ENCODE assay signal across 9 cellular contexts in the genomic region with DNA sequence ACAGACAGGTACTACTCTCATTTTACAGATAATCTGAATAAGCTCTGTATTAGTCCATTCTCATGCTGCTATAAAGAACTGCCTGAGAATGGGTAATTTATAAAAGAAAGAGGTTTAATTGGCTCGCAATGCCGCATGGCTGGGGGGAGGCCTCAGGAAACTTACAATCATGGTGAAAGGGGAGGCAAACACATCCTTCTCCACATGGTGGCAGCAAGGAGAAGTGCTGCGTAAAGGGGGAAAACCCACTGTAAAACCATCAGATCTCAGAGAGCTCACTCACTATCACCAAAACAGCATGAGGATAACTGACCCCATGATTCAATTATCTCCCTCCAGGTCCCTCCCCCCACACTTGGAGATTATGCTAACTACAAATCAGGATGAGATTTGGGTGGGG.
DNase-seq lines count a peak whose midpoint lies in the region; ATAC-seq, FAIRE-seq and TF ChIP-seq lines count a peak whose summit lies in the region.
"Had no signal": no experiment of that assay in that cellular context is flagged by ENCODE, and none has a peak within 500 bp of the region (broad histone marks: within the 10 kb centered on the region; RNA-seq: fewer than 3 reads in every experiment).

No MANE protein-coding gene starts in this region.

- no peak overlapping the region for H3K4me2 ChIP-seq in HepG2 (ENCODE audit: low read depth, low read length)
- H3K4me2 ChIP-seq in K562 (ENCODE audit: insufficient read depth, low read length), result no peak overlapping the region
- no peak overlapping the region for H3K4me2 ChIP-seq in neuronal stem cell (ENCODE audit: insufficient read depth, low read length, poor library complexity, severe bottlenecking)

- H3K4me1 ChIP-seq in HepG2 (ENCODE audit: insufficient read depth, low read length) (no peaks in the 10 kb centered on the region), right lobe of liver (no peaks in the 10 kb centered on the region), K562 (replicated peaks in 1 of 2; ENCODE audit: control insufficient read depth in 2 of 2, insufficient read depth in 2 of 2, low read length in 2 of 2) (no peaks in the 10 kb centered on the region), neuronal stem cell (ENCODE audit: control insufficient read depth in 2 of 2, insufficient read depth in 1 of 2, low read depth in 1 of 2, low read length in 2 of 2) (no peaks in the 10 kb centered on the region)

- H2BK12ac ChIP-seq in neuronal stem cell (ENCODE audit: low read length), result no peak overlapping the region

- no peak overlapping the region for H2BK120ac ChIP-seq in neuronal stem cell (ENCODE audit: low read depth, low read length)

- H3K79me1 ChIP-seq in neuronal stem cell (ENCODE audit: low read depth, low read length), result no peaks in the 10 kb centered on the region

- CTCF ChIA-PET in HepG2 (lab: Yijun Ruan, JAX; ENCODE audit: low intra/inter-chr PET ratio, low total read pairs), result interaction anchor here (1.4 kb wide), 1 partner anchor 492 kb away, joined by 3 read pairs; no protein-coding TSS in a partner anchor
- CTCF ChIA-PET in K562 (lab: Yijun Ruan, JAX; ENCODE audit: low intra/inter-chr PET ratio), result no interaction called here

- no peak overlapping the region for H3K18ac ChIP-seq in neuronal stem cell (ENCODE audit: low read length)

- TF ChIP-seq EP300 in HepG2 (IDR thresholded peaks at IDR 0.05; ENCODE audit: low read depth in 2 of 2, low read length in 2 of 2) (no peak), HepG2 (CRISPR knock-in tag; IDR thresholded peaks at IDR 0.05; ENCODE audit: borderline replicate concordance) (no peak), K562 (IDR thresholded peaks at IDR 0.05; ENCODE audit: low read length) (no peak)

- no peak overlapping the region for H3K23ac ChIP-seq in neuronal stem cell (ENCODE audit: low read depth, low read length, poor library complexity)

- BruUV-seq in HepG2 (replicated peaks; lab: Mats Ljungman, UMichigan) (no TSS peak), K562 (replicated peaks; lab: Mats Ljungman, UMichigan) (no TSS peak)

- no peak overlapping the region for H4K8ac ChIP-seq in neuronal stem cell (ENCODE audit: low read depth, low read length)

- H3K4ac ChIP-seq in neuronal stem cell (ENCODE audit: low read length), result no peak overlapping the region

- H3K36me3 ChIP-seq in HepG2 (replicated peaks in 1 of 2; ENCODE audit: control insufficient read depth in 1 of 2, insufficient read depth in 2 of 2, low read length in 2 of 2), result no peaks in the 10 kb centered on the region
- H3K36me3 ChIP-seq in right lobe of liver, result no peaks in the 10 kb centered on the region
- no peaks in the 10 kb centered on the region for H3K36me3 ChIP-seq in K562 (ENCODE audit: control insufficient read depth, insufficient read depth, low read length)
- no peaks in the 10 kb centered on the region for H3K36me3 ChIP-seq in neuronal stem cell (replicated peaks in 1 of 2; ENCODE audit: control insufficient read depth in 2 of 2, insufficient read depth in 2 of 2, low read length in 2 of 2)

- intact Hi-C loops in HepG2 (cut with micrococcal nuclease; ENCODE audit: unreplicated experiment) (loop anchor here (1.0 kb wide), 2 partner anchors 335 to 492 kb away; no protein-coding TSS in a partner anchor), right lobe of liver (cut with DNase I) (no loop called here), K562 (cut with micrococcal nuclease) (loop anchor here (10.0 kb wide), 1 partner anchor 332 kb away; no protein-coding TSS in a partner anchor)

- H3K79me2 ChIP-seq in HepG2 (ENCODE audit: insufficient read depth, low read length) (no peaks in the 10 kb centered on the region), K562 (ENCODE audit: control insufficient read depth, insufficient read depth, low read length) (no peaks in the 10 kb centered on the region)

- TF ChIP-seq POLR2A in HepG2 (IDR thresholded peaks at IDR 0.05; ENCODE audit: insufficient read depth in 1 of 2, low read depth in 2 of 2, low read length in 2 of 2) (no peak), right lobe of liver (IDR thresholded peaks at IDR 0.05) (no peak), K562 (conservative IDR thresholded peaks at IDR 0.05) (no peak)

- ATAC-seq in HepG2 (peak; percentile 56; the same call in 2 of the 3 replicates), right lobe of liver (no peak), HG03159 (IDR thresholded peaks at IDR 0.05; ENCODE audit: unreplicated experiment) (peak; percentile 75), K562 (no peak)

- H3K27ac ChIP-seq in HepG2 (ENCODE audit: extremely low read length, insufficient read depth, low read length), result no peak overlapping the region
- H3K27ac ChIP-seq in right lobe of liver, result no peak overlapping the region
- no peak overlapping the region for H3K27ac ChIP-seq in K562 (ENCODE audit: extremely low read depth, low read depth, low read length)
- H3K27ac ChIP-seq in neuronal stem cell (replicated peaks; ENCODE audit: low read length), result no peak overlapping the region

- H4K91ac ChIP-seq in neuronal stem cell (ENCODE audit: low read depth, low read length, poor library complexity), result no peak overlapping the region

- DNase-seq in HepG2 (ENCODE audit: low spot score), result peak; percentile 9
- DNase-seq in right lobe of liver, result no peak
- peak in 1 of 4 experiments; percentile 11 for DNase-seq in K562 (ENCODE audit: extremely low read depth in 1 of 4, low spot score in 3 of 4)
- DNase-seq in neuronal stem cell (ENCODE audit: low spot score), result no peak
- no peak for DNase-seq in globus pallidus (ENCODE audit: low spot score)
- DNase-seq in NCI-H2029 (lab: John Stamatoyannopoulos, UW), result no peak
- no peak for DNase-seq in amniotic stem cell (lab: John Stamatoyannopoulos, UW)

- no peaks in the 10 kb centered on the region for H4K20me1 ChIP-seq in HepG2 (ENCODE audit: insufficient read depth, low read length)
- no peaks in the 10 kb centered on the region for H4K20me1 ChIP-seq in K562 (replicated peaks; ENCODE audit: control insufficient read depth, insufficient read depth, low read length)

- no peak overlapping the region for H2AK5ac ChIP-seq in neuronal stem cell (ENCODE audit: low read depth, low read length)

- no peak overlapping the region for H2BK5ac ChIP-seq in neuronal stem cell (ENCODE audit: low read length)

- 39% methylated on average over 3 of the region's 3 CpGs for WGBS in HepG2 (ENCODE audit: low lambda C conversion rate)
- WGBS in right lobe of liver (ENCODE audit: insufficient coverage, low coverage, low lambda C conversion rate, missing lambda C conversion rate), result 35% methylated on average over 3 of the region's 3 CpGs
- WGBS in K562 (ENCODE audit: insufficient coverage, low coverage, missing lambda C conversion rate), result 0% methylated on average over 2 of the region's 3 CpGs
- WGBS in neuronal stem cell (ENCODE audit: extremely low coverage in 2 of 2, insufficient read length in 2 of 2, insufficient replicate concordance in 1 of 2), 2 donors, result no CpG with 5 or more reads among the region's 3 CpGs

- H3K9me1 ChIP-seq in K562 (ENCODE audit: control insufficient read depth, insufficient read depth, low read length), result no peaks in the 10 kb centered on the region

- FAIRE-seq in HepG2 (lab: Jason Lieb, UNC) (peak; percentile 51), K562 (lab: Jason Lieb, UNC) (no peak)

- TF ChIP-seq RAD21 in HepG2 (CRISPR knock-in tag; IDR thresholded peaks at IDR 0.05) (no peak), K562 (CRISPR knock-in tag; conservative IDR thresholded peaks at IDR 0.05 in 1 of 2, IDR thresholded peaks at IDR 0.05 in 1 of 2) (no peak)

- POLR2A ChIA-PET in HepG2 (lab: Yijun Ruan, JAX), result no interaction called here
- POLR2A ChIA-PET in K562 (lab: Yijun Ruan, JAX), result no interaction called here

- H3K27me3 ChIP-seq in HepG2 (ENCODE audit: control insufficient read depth in 1 of 2, insufficient read depth in 2 of 2, low read length in 2 of 2), result no peaks in the 10 kb centered on the region
- H3K27me3 ChIP-seq in right lobe of liver, result no peaks in the 10 kb centered on the region
- no peaks in the 10 kb centered on the region for H3K27me3 ChIP-seq in K562 (ENCODE audit: control insufficient read depth in 2 of 2, insufficient read depth in 2 of 2, low read length in 2 of 2)
- H3K27me3 ChIP-seq in neuronal stem cell (ENCODE audit: control insufficient read depth in 3 of 3, insufficient read depth in 3 of 3, low read depth in 1 of 3, low read length in 3 of 3), result no peaks in the 10 kb centered on the region

- H2BK15ac ChIP-seq in neuronal stem cell (ENCODE audit: low read length), result no peak overlapping the region

- no peak overlapping the region for H2AFZ ChIP-seq in HepG2 (ENCODE audit: low read length)
- no peak overlapping the region for H2AFZ ChIP-seq in K562 (ENCODE audit: low read depth, low read length)
- H2AFZ ChIP-seq in neuronal stem cell (ENCODE audit: low read length), result no peak overlapping the region

- no peak overlapping the region for H3K14ac ChIP-seq in neuronal stem cell (ENCODE audit: low read length)

- H3K4me3 ChIP-seq in HepG2 (replicated peaks in 1 of 3; ENCODE audit: insufficient read depth in 1 of 3, low read depth in 2 of 3, low read length in 3 of 3), result no peak overlapping the region
- no peak overlapping the region for H3K4me3 ChIP-seq in right lobe of liver
- no peak overlapping the region for H3K4me3 ChIP-seq in K562
- no peak overlapping the region for H3K4me3 ChIP-seq in neuronal stem cell (ENCODE audit: low read length in 2 of 2)
- H3K4me3 ChIP-seq: lung had no signal

- peak; percentile 45 for TF ChIP-seq CTCF in HepG2 (CRISPR knock-in tag; IDR thresholded peaks at IDR 0.05)
- peak in 2 of 4 donors; percentile 16 to 21 for TF ChIP-seq CTCF in right lobe of liver (IDR thresholded peaks at IDR 0.05)
- TF ChIP-seq CTCF in K562 (IDR thresholded peaks at IDR 0.05 in 2 of 3, conservative IDR thresholded peaks at IDR 0.05 in 1 of 3; ENCODE audit: insufficient read depth in 2 of 3, low read depth in 1 of 3, low read length in 3 of 3), result peak; percentile 12 to 27 (median 15); a peak in 1 of 6 replicates

- in situ Hi-C loops in HepG2 (cut with HindIII; ENCODE audit: extremely low pct_ligation_motif_present, low pct_unique_long_range_greater_than_20kb) (no loop called here), K562 (cut with MboI) (no loop called here)

- H3K9me3 ChIP-seq in HepG2 (ENCODE audit: low read length) (no peaks in the 10 kb centered on the region), right lobe of liver (no peaks in the 10 kb centered on the region), K562 (replicated peaks; ENCODE audit: control insufficient read depth, insufficient read depth, low read depth, low read length) (no peaks in the 10 kb centered on the region), neuronal stem cell (replicated peaks in 1 of 2; ENCODE audit: control insufficient read depth in 2 of 2, insufficient read depth in 1 of 2, low read depth in 1 of 2, low read length in 2 of 2) (no peaks in the 10 kb centered on the region)

- H3K9ac ChIP-seq in HepG2 (ENCODE audit: insufficient read depth, low read depth, low read length) (no peak overlapping the region), K562 (ENCODE audit: insufficient read depth in 1 of 2, low read depth in 2 of 2, low read length in 2 of 2) (no peak overlapping the region), neuronal stem cell (ENCODE audit: low read depth, low read length, poor library complexity) (no peak overlapping the region)

TF ChIP-seq in HepG2, 621 proteins besides CTCF, POLR2A, EP300 and RAD21 (continues in another document):
- TF ChIP-seq RFXANK (CRISPR knock-in tag; IDR thresholded peaks at IDR 0.05), result no peak
- no peak for TF ChIP-seq SMAD3 (CRISPR knock-in tag; IDR thresholded peaks at IDR 0.05)

TF ChIP-seq in K562, 482 proteins besides CTCF, POLR2A, EP300 and RAD21 (continues in another document):
- TF ChIP-seq TEAD1 (CRISPR knock-in tag; IDR thresholded peaks at IDR 0.05), result no peak

Comparison
In these comparisons a context has a peak if more than half of its experiments do, and no peak if none do; other contexts are left out.
1. ATAC-seq: peak in HepG2 (single experiment) and HG03159 (single experiment); none in right lobe of liver (0 of 4) and K562 (single experiment).
2. intact Hi-C loops: an anchor here in HepG2 (1.0 kb wide) and K562 (10.0 kb wide); none called in right lobe of liver.